ENCODE assay signal across 12 cellular contexts in the genomic region with DNA sequence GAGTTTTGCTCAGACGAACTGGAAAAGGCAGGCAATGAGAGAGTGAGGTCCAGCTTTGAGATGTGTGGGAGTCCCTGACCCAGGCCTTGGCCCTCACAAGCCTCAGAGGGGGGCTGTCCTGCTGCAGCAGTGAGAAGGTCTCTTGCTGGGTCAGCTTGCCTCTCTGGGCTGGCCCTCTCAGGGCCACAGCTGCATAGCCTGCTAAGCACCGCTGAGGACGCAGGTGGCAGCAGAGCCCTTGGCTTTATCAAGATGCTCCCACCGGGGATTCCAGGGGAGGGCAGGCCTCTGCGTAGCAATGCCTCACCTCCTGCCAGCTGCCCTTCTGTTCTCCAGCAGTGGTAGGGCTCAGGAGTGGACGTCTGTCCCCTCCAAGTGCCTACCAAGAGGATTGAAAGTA.
DNase-seq lines count a peak whose midpoint lies in the region; ATAC-seq and TF ChIP-seq lines count a peak whose summit lies in the region.
"Had no signal": no experiment of that assay in that cellular context is flagged by ENCODE, and none has a peak within 500 bp of the region (broad histone marks: within the 10 kb centered on the region; RNA-seq: fewer than 3 reads in every experiment).

No MANE protein-coding gene starts in this region.

- DNase-seq in Caco-2 (peak; percentile 53 to 56), NCI-H2227 (lab: John Stamatoyannopoulos, UW; ENCODE audit: unreplicated experiment) (peak; percentile 70), ecto neural progenitor cell (ENCODE audit: low spot score) (peak; percentile 79), nephron progenitor cell (peak; percentile 68), ACHN (no peak), ascending aorta (ENCODE audit: low spot score in 2 of 2) (no peak)
- no peak for DNase-seq in effector memory CD8-positive, alpha-beta T cell
- DNase-seq: activated T-cell treated with anti-CD3 and anti-CD28 coated beads, Interleukin-2, amount 50 U/mL, for 48 hours; CD4-positive, alpha-beta memory T cell had no signal

- peak in 1 of 2 experiments; percentile 48 for TF ChIP-seq CTCF in Caco-2 (IDR thresholded peaks at IDR 0.05; ENCODE audit: insufficient read depth in 1 of 2, low read depth in 1 of 2, low read length in 1 of 2, severe bottlenecking in 1 of 2, unreplicated experiment in 1 of 2)
- peak; percentile 59 for TF ChIP-seq CTCF in nephron progenitor cell (IDR thresholded peaks at IDR 0.05)
- no peak for TF ChIP-seq CTCF in ascending aorta (IDR thresholded peaks at IDR 0.05)

- no peak overlapping the region for H3K27ac Mint-ChIP-seq in Caco-2 (ENCODE audit: unreplicated experiment)
- no peak overlapping the region for H3K27ac Mint-ChIP-seq in nephron progenitor cell
- no peak overlapping the region for H3K27ac Mint-ChIP-seq in effector memory CD8-positive, alpha-beta T cell
- H3K27ac Mint-ChIP-seq: CD4-positive, alpha-beta memory T cell; natural killer cell treated with Interleukin-12 subunit alpha and Interleukin-12 subunit beta and Interleukin-15 and Interleukin-18, amount 100 ng/mL, for 72 hours had no signal

- no peaks in the 10 kb centered on the region for H3K9me3 ChIP-seq in Caco-2
- H3K9me3 ChIP-seq in ascending aorta = no peaks in the 10 kb centered on the region

- POLR2A ChIA-PET in Caco-2 (lab: Charles Lee) = no interaction called here

- BruUV-seq in Caco-2 (replicated peaks; lab: Mats Ljungman, UMichigan) = no TSS peak

- no peak overlapping the region for H3K4me3 ChIP-seq in Caco-2 (ENCODE audit: low read depth, low read length)
- no peak overlapping the region for H3K4me3 ChIP-seq in ascending aorta

- no peak overlapping the region for H3K4me3 Mint-ChIP-seq in Caco-2 (ENCODE audit: unreplicated experiment)
- no peak overlapping the region for H3K4me3 Mint-ChIP-seq in nephron progenitor cell
- no peak overlapping the region for H3K4me3 Mint-ChIP-seq in effector memory CD8-positive, alpha-beta T cell
- H3K4me3 Mint-ChIP-seq: CD4-positive, alpha-beta memory T cell; natural killer cell treated with Interleukin-12 subunit alpha and Interleukin-12 subunit beta and Interleukin-15 and Interleukin-18, amount 100 ng/mL, for 72 hours had no signal

- no peak for ATAC-seq in effector memory CD8-positive, alpha-beta T cell (replicated peaks)
- no peak for ATAC-seq in HG03442 (IDR thresholded peaks at IDR 0.05; ENCODE audit: unreplicated experiment)

- peaks cover 45% of the 10 kb centered on the region for H3K36me3 Mint-ChIP-seq in Caco-2 (ENCODE audit: insufficient read depth, unreplicated experiment)
- H3K36me3 Mint-ChIP-seq in nephron progenitor cell (ENCODE audit: low read depth) = no peaks in the 10 kb centered on the region
- no peaks in the 10 kb centered on the region for H3K36me3 Mint-ChIP-seq in effector memory CD8-positive, alpha-beta T cell (ENCODE audit: insufficient read depth)
- H3K36me3 Mint-ChIP-seq: CD4-positive, alpha-beta memory T cell; natural killer cell treated with Interleukin-12 subunit alpha and Interleukin-12 subunit beta and Interleukin-15 and Interleukin-18, amount 100 ng/mL, for 72 hours had no signal

- H3K36me3 ChIP-seq in Caco-2 (ENCODE audit: control insufficient read depth, insufficient read depth, low read length) (no peaks in the 10 kb centered on the region; the same call in 1 of the 2 replicates), ascending aorta (no peaks in the 10 kb centered on the region)

- H3K4me1 ChIP-seq in Caco-2 (no peaks in the 10 kb centered on the region), ascending aorta (no peaks in the 10 kb centered on the region)

- H3K27me3 ChIP-seq in Caco-2 (replicated peaks; ENCODE audit: control insufficient read depth, insufficient read depth, low read length) (no peaks in the 10 kb centered on the region), ascending aorta (no peaks in the 10 kb centered on the region)

- CTCF ChIA-PET in Caco-2 (lab: Charles Lee) = interaction anchor here (1.1 to 1.9 kb wide), 4 partner anchors 21 to 181 kb away, joined by 3 to 12 read pairs (median 4); no protein-coding TSS in a partner anchor

- intact Hi-C loops in Caco-2 (cut with micrococcal nuclease; ENCODE audit: unreplicated experiment) = loop anchor here (1.0 to 2.0 kb wide), 2 partner anchors 41 to 179 kb away; no protein-coding TSS in a partner anchor
- intact Hi-C loops in ascending aorta (cut with DNase I) = no loop called here

- no peak overlapping the region for H3K27ac ChIP-seq in ascending aorta
- H3K27ac ChIP-seq: epithelial cell of prostate had no signal

- no peaks in the 10 kb centered on the region for H3K4me1 Mint-ChIP-seq in Caco-2 (ENCODE audit: low read depth, unreplicated experiment)
- H3K4me1 Mint-ChIP-seq in nephron progenitor cell = peaks cover 13% of the 10 kb centered on the region
- H3K4me1 Mint-ChIP-seq in effector memory CD8-positive, alpha-beta T cell (ENCODE audit: low read depth in 2 of 2) = no peaks in the 10 kb centered on the region
- H3K4me1 Mint-ChIP-seq: CD4-positive, alpha-beta memory T cell had no signal

- H3K27me3 Mint-ChIP-seq in Caco-2 (ENCODE audit: insufficient read depth, unreplicated experiment) = no peaks in the 10 kb centered on the region
- H3K27me3 Mint-ChIP-seq in nephron progenitor cell (ENCODE audit: low read depth, poor library complexity) = no peaks in the 10 kb centered on the region
- peaks cover 5 to 12% of the 10 kb centered on the region in 2 donors for H3K27me3 Mint-ChIP-seq in effector memory CD8-positive, alpha-beta T cell

- in situ Hi-C loops in ACHN (cut with HindIII; ENCODE audit: low pct_ligation_motif_present, low pct_unique_long_range_greater_than_20kb, low sequenced_read_pairs) = loop anchor here (25.0 kb wide), 1 partner anchor 99 kb away; no protein-coding TSS in a partner anchor

- H3K9me3 Mint-ChIP-seq in Caco-2 (ENCODE audit: unreplicated experiment) (no peaks in the 10 kb centered on the region), nephron progenitor cell (no peaks in the 10 kb centered on the region)
- H3K9me3 Mint-ChIP-seq in effector memory CD8-positive, alpha-beta T cell = no peaks in the 10 kb centered on the region
- H3K9me3 Mint-ChIP-seq: CD4-positive, alpha-beta memory T cell; natural killer cell treated with Interleukin-12 subunit alpha and Interleukin-12 subunit beta and Interleukin-15 and Interleukin-18, amount 100 ng/mL, for 72 hours had no signal

Comparison
In these comparisons a context has a peak if more than half of its experiments do, and no peak if none do; other contexts are left out.
1. DNase-seq: peak in Caco-2 (2 of 2), NCI-H2227 (single experiment), ecto neural progenitor cell (single experiment) and nephron progenitor cell (single experiment); none in effector memory CD8-positive, alpha-beta T cell (0 of 3), ACHN (single experiment) and ascending aorta (0 of 2).